ENCODE assay signal across 16 cellular contexts in genomic region chr5:159531554-159532105, GRCh38.
A peak's percentile ranks its signal among the peaks of the same experiment; 100 is the strongest.
DNase-seq lines count a peak whose midpoint lies in the region; ATAC-seq and TF ChIP-seq lines count a peak whose summit lies in the region.
"Had no signal": no experiment of that assay in that cellular context is flagged by ENCODE, and none has a peak within 500 bp of the region (broad histone marks: within the 10 kb centered on the region; RNA-seq: fewer than 3 reads in every experiment).

No MANE protein-coding gene starts in this region.

- no peaks in the 10 kb centered on the region for H3K36me3 ChIP-seq in BE2C
- H3K36me3 ChIP-seq in esophagus squamous epithelium, result no peaks in the 10 kb centered on the region
- H3K36me3 ChIP-seq: BLaER1 treated with 17β-estradiol and CSF1 and Interleukin-3, amounts not matched to agents 10 nM and 100 nM; right atrium auricular region had no signal

- no peak overlapping the region for H3K4me3 ChIP-seq in BE2C (ENCODE audit: low read depth, low read length)
- no peak overlapping the region for H3K4me3 ChIP-seq in astrocyte of the spinal cord (ENCODE audit: low read depth, low read length)
- no peak overlapping the region for H3K4me3 ChIP-seq in esophagus squamous epithelium
- H3K4me3 ChIP-seq: BLaER1 treated with 17β-estradiol and CSF1 and Interleukin-3, amounts not matched to agents 10 nM and 100 nM; right atrium auricular region had no signal

- H3K4me1 Mint-ChIP-seq in osteocyte (ENCODE audit: unreplicated experiment), result peaks cover 7% of the 10 kb centered on the region
- no peaks in the 10 kb centered on the region for H3K4me1 Mint-ChIP-seq in activated T-helper 2 cell treated with anti-CD3 and anti-CD28 coated beads, Interferon-gamma antibody, Interleukin-2, Interleukin-4, amounts not matched to agents 10 μg/mL and 5 μg/mL and 100 μg/mL, durations not matched to agents 14 hours and 24 hours and 36 hours (ENCODE audit: low read depth)
- H3K4me1 Mint-ChIP-seq: memory B cell, nephron progenitor cell had no signal

- ATAC-seq in HG02884 (IDR thresholded peaks at IDR 0.05; ENCODE audit: unreplicated experiment), result no peak
- ATAC-seq: activated T-cell treated with anti-CD3 and anti-CD28 coated beads, Interleukin-2, amount 50 U/mL, for 4 hours had no signal

- peak; percentile 11; the same call in 1 of the 2 replicates for TF ChIP-seq CTCF in BE2C (IDR thresholded peaks at IDR 0.05; ENCODE audit: low read depth, low read length)
- TF ChIP-seq CTCF in astrocyte of the spinal cord (IDR thresholded peaks at IDR 0.05; ENCODE audit: low read depth, low read length), result peak; percentile 28
- peak; percentile 48 for TF ChIP-seq CTCF in osteocyte (IDR thresholded peaks at IDR 0.05)
- TF ChIP-seq CTCF in esophagus squamous epithelium (IDR thresholded peaks at IDR 0.05), result peak in 1 of 6 experiments; percentile 7

- DNase-seq in BE2C (no peak), LHCN-M2 (ENCODE audit: low read depth) (peak; percentile 12), astrocyte of the spinal cord (ENCODE audit: low read depth, low spot score) (no peak), osteocyte (ENCODE audit: extremely low spot score, unreplicated experiment) (no peak), esophagus squamous epithelium (lab: John Stamatoyannopoulos, UW) (no peak), NCI-H226 (no peak)
- DNase-seq in activated T-helper 2 cell treated with anti-CD3 and anti-CD28 coated beads, Interferon-gamma antibody, Interleukin-2, Interleukin-4, amounts not matched to agents 10 μg/mL and 5 μg/mL and 100 μg/mL, durations not matched to agents 14 hours and 24 hours and 36 hours (ENCODE audit: low spot score), result no peak
- DNase-seq: activated CD4-positive, alpha-beta memory T cell treated with anti-CD3 and anti-CD28 coated beads, Interleukin-2, amount 10 ng/mL, durations not matched to agents 7 days and 5 days; activated T-cell treated with anti-CD3 and anti-CD28 coated beads, Interleukin-2, amount 50 U/mL, for 4 hours; NCI-H2081; NCI-H524; nephron progenitor cell had no signal

- no peak overlapping the region for H3K27ac Mint-ChIP-seq in osteocyte (ENCODE audit: unreplicated experiment)
- H3K27ac Mint-ChIP-seq in activated T-helper 2 cell treated with anti-CD3 and anti-CD28 coated beads, Interferon-gamma antibody, Interleukin-2, Interleukin-4, amounts not matched to agents 10 μg/mL and 5 μg/mL and 100 μg/mL, durations not matched to agents 14 hours and 24 hours and 36 hours, result no peak overlapping the region
- H3K27ac Mint-ChIP-seq: activated CD4-positive, alpha-beta memory T cell treated with anti-CD3 and anti-CD28 coated beads, Interleukin-2, amount 10 ng/mL, durations not matched to agents 7 days and 5 days; memory B cell; nephron progenitor cell had no signal

- in situ Hi-C loops in astrocyte of the spinal cord (cut with HindIII; ENCODE audit: low sequenced_read_pairs), result no loop called here

- H3K9me3 Mint-ChIP-seq in osteocyte (ENCODE audit: unreplicated experiment), result peaks cover 7% of the 10 kb centered on the region
- no peaks in the 10 kb centered on the region for H3K9me3 Mint-ChIP-seq in activated T-helper 2 cell treated with anti-CD3 and anti-CD28 coated beads, Interferon-gamma antibody, Interleukin-2, Interleukin-4, amounts not matched to agents 10 μg/mL and 5 μg/mL and 100 μg/mL, durations not matched to agents 14 hours and 24 hours and 36 hours
- H3K9me3 Mint-ChIP-seq: activated CD4-positive, alpha-beta memory T cell treated with anti-CD3 and anti-CD28 coated beads, Interleukin-2, amount 10 ng/mL, durations not matched to agents 7 days and 5 days had no signal

- H3K4me1 ChIP-seq in BE2C, result no peaks in the 10 kb centered on the region
- no peaks in the 10 kb centered on the region for H3K4me1 ChIP-seq in esophagus squamous epithelium
- H3K4me1 ChIP-seq: right atrium auricular region had no signal

- intact Hi-C loops in esophagus squamous epithelium (cut with DNase I), result no loop called here
- intact Hi-C loops in activated T-helper 2 cell treated with anti-CD3 and anti-CD28 coated beads, Interferon-gamma antibody, Interleukin-2, Interleukin-4, amounts not matched to agents 10 μg/mL and 5 μg/mL and 100 μg/mL, durations not matched to agents 14 hours and 24 hours and 36 hours (cut with micrococcal nuclease), result no loop called here

- no peak overlapping the region for H3K4me3 Mint-ChIP-seq in osteocyte (ENCODE audit: unreplicated experiment)
- H3K4me3 Mint-ChIP-seq in activated T-helper 2 cell treated with anti-CD3 and anti-CD28 coated beads, Interferon-gamma antibody, Interleukin-2, Interleukin-4, amounts not matched to agents 10 μg/mL and 5 μg/mL and 100 μg/mL, durations not matched to agents 14 hours and 24 hours and 36 hours (ENCODE audit: low read depth), result no peak overlapping the region
- H3K4me3 Mint-ChIP-seq: activated CD4-positive, alpha-beta memory T cell treated with anti-CD3 and anti-CD28 coated beads, Interleukin-2, amount 10 ng/mL, durations not matched to agents 7 days and 5 days; activated T-cell treated with anti-CD3 and anti-CD28 coated beads, Interleukin-2, amount 50 U/mL, for 4 hours; memory B cell; nephron progenitor cell had no signal

- H3K27ac ChIP-seq in esophagus squamous epithelium, result no peak overlapping the region
- H3K27ac ChIP-seq: BLaER1 treated with 17β-estradiol and CSF1 and Interleukin-3, amounts not matched to agents 10 nM and 100 nM; right atrium auricular region had no signal

- H3K36me3 Mint-ChIP-seq in osteocyte (ENCODE audit: unreplicated experiment), result no peaks in the 10 kb centered on the region
- no peaks in the 10 kb centered on the region for H3K36me3 Mint-ChIP-seq in activated T-helper 2 cell treated with anti-CD3 and anti-CD28 coated beads, Interferon-gamma antibody, Interleukin-2, Interleukin-4, amounts not matched to agents 10 μg/mL and 5 μg/mL and 100 μg/mL, durations not matched to agents 14 hours and 24 hours and 36 hours (ENCODE audit: low read depth)

- TF ChIP-seq POLR2A in esophagus squamous epithelium (IDR thresholded peaks at IDR 0.05), result no peak

- H3K27me3 ChIP-seq in BE2C (no peaks in the 10 kb centered on the region), esophagus squamous epithelium (no peaks in the 10 kb centered on the region)
- H3K27me3 ChIP-seq: BLaER1 treated with 17β-estradiol and CSF1 and Interleukin-3, amounts not matched to agents 10 nM and 100 nM; right atrium auricular region had no signal

- H3K9me3 ChIP-seq in BE2C (no peaks in the 10 kb centered on the region), esophagus squamous epithelium (no peaks in the 10 kb centered on the region)

- peaks cover 5% of the 10 kb centered on the region for H3K27me3 Mint-ChIP-seq in osteocyte (ENCODE audit: unreplicated experiment)
- H3K27me3 Mint-ChIP-seq in activated T-helper 2 cell treated with anti-CD3 and anti-CD28 coated beads, Interferon-gamma antibody, Interleukin-2, Interleukin-4, amounts not matched to agents 10 μg/mL and 5 μg/mL and 100 μg/mL, durations not matched to agents 14 hours and 24 hours and 36 hours (ENCODE audit: low read depth), result no peaks in the 10 kb centered on the region
- H3K27me3 Mint-ChIP-seq: activated CD4-positive, alpha-beta memory T cell treated with anti-CD3 and anti-CD28 coated beads, Interleukin-2, amount 10 ng/mL, durations not matched to agents 7 days and 5 days; memory B cell had no signal
